In the genomic region with DNA sequence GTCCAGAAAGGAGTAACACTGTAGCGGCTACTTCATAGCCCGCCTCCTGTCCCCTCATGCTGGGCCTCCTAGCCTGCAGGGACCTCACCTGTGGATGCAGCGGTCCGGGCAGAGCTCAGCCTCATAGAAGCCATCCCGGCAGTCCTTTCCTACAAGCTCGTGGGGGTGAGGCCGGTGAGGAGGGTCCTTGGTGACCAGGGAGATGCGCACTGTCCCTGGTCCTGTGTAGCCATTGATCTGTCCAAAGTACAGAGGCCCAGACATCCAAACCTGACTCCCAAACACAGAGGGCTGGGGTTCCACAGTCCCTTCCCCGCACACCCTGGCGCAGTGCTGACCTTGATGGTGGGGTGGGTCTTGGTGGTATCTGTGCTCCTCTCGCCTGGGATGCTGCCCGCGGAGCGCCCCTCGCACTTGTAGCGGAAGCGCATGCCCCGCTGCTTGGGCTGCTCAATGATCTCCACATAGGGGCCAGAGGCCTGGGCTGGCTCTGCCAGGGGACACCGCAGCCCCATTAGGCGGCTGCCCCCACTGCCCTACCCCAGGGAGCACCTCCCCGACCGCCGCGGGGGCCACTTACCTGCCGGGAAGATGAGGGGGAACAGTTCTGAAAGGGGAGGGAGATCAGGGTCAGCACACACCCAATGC, we compare ENCODE assay signal across 1 cellular context.
A peak's percentile ranks its signal among the peaks of the same experiment; 100 is the strongest.
TF ChIP-seq lines count a peak whose summit lies in the region.

No MANE protein-coding gene starts in this region.

TF ChIP-seq in HepG2, 621 proteins besides CTCF, POLR2A, EP300 and RAD21 (continued from another document):
- TF ChIP-seq, protein P1, sequence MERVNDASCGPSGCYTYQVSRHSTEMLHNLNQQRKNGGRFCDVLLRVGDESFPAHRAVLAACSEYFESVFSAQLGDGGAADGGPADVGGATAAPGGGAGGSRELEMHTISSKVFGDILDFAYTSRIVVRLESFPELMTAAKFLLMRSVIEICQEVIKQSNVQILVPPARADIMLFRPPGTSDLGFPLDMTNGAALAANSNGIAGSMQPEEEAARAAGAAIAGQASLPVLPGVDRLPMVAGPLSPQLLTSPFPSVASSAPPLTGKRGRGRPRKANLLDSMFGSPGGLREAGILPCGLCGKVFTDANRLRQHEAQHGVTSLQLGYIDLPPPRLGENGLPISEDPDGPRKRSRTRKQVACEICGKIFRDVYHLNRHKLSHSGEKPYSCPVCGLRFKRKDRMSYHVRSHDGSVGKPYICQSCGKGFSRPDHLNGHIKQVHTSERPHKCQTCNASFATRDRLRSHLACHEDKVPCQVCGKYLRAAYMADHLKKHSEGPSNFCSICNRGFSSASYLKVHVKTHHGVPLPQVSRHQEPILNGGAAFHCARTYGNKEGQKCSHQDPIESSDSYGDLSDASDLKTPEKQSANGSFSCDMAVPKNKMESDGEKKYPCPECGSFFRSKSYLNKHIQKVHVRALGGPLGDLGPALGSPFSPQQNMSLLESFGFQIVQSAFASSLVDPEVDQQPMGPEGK (CRISPR knock-in tag; IDR thresholded peaks at IDR 0.05) = peak; percentile 31; the same call in 1 of the 2 replicates
- TF ChIP-seq AGO2 (optimal IDR thresholded peaks at IDR 0.05; ENCODE audit: low read depth, low read length) (peak; percentile 47), SOX6 (IDR thresholded peaks at IDR 0.05) (no peak), SOX6 (CRISPR knock-in tag; IDR thresholded peaks at IDR 0.05) (peak; percentile 21; the same call in 1 of the 2 replicates), ZNF432 (CRISPR knock-in tag; IDR thresholded peaks at IDR 0.05; ENCODE audit: borderline replicate concordance) (no peak), ZSCAN31 (CRISPR knock-in tag; IDR thresholded peaks at IDR 0.05; ENCODE audit: low read depth) (peak; percentile 63; the same call in 1 of the 2 replicates)
- TF ChIP-seq, protein P2, sequence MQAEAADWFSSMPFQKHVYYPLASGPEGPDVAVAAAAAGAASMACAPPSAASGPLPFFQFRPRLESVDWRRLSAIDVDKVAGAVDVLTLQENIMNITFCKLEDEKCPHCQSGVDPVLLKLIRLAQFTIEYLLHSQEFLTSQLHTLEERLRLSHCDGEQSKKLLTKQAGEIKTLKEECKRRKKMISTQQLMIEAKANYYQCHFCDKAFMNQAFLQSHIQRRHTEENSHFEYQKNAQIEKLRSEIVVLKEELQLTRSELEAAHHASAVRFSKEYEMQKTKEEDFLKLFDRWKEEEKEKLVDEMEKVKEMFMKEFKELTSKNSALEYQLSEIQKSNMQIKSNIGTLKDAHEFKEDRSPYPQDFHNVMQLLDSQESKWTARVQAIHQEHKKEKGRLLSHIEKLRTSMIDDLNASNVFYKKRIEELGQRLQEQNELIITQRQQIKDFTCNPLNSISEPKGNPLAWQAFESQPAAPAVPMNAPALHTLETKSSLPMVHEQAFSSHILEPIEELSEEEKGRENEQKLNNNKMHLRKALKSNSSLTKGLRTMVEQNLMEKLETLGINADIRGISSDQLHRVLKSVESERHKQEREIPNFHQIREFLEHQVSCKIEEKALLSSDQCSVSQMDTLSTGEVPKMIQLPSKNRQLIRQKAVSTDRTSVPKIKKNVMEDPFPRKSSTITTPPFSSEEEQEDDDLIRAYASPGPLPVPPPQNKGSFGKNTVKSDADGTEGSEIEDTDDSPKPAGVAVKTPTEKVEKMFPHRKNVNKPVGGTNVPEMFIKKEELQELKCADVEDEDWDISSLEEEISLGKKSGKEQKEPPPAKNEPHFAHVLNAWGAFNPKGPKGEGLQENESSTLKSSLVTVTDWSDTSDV (CRISPR knock-in tag; IDR thresholded peaks at IDR 0.05) = peak; percentile 24; the same call in 1 of the 2 replicates
- TF ChIP-seq, protein P3, sequence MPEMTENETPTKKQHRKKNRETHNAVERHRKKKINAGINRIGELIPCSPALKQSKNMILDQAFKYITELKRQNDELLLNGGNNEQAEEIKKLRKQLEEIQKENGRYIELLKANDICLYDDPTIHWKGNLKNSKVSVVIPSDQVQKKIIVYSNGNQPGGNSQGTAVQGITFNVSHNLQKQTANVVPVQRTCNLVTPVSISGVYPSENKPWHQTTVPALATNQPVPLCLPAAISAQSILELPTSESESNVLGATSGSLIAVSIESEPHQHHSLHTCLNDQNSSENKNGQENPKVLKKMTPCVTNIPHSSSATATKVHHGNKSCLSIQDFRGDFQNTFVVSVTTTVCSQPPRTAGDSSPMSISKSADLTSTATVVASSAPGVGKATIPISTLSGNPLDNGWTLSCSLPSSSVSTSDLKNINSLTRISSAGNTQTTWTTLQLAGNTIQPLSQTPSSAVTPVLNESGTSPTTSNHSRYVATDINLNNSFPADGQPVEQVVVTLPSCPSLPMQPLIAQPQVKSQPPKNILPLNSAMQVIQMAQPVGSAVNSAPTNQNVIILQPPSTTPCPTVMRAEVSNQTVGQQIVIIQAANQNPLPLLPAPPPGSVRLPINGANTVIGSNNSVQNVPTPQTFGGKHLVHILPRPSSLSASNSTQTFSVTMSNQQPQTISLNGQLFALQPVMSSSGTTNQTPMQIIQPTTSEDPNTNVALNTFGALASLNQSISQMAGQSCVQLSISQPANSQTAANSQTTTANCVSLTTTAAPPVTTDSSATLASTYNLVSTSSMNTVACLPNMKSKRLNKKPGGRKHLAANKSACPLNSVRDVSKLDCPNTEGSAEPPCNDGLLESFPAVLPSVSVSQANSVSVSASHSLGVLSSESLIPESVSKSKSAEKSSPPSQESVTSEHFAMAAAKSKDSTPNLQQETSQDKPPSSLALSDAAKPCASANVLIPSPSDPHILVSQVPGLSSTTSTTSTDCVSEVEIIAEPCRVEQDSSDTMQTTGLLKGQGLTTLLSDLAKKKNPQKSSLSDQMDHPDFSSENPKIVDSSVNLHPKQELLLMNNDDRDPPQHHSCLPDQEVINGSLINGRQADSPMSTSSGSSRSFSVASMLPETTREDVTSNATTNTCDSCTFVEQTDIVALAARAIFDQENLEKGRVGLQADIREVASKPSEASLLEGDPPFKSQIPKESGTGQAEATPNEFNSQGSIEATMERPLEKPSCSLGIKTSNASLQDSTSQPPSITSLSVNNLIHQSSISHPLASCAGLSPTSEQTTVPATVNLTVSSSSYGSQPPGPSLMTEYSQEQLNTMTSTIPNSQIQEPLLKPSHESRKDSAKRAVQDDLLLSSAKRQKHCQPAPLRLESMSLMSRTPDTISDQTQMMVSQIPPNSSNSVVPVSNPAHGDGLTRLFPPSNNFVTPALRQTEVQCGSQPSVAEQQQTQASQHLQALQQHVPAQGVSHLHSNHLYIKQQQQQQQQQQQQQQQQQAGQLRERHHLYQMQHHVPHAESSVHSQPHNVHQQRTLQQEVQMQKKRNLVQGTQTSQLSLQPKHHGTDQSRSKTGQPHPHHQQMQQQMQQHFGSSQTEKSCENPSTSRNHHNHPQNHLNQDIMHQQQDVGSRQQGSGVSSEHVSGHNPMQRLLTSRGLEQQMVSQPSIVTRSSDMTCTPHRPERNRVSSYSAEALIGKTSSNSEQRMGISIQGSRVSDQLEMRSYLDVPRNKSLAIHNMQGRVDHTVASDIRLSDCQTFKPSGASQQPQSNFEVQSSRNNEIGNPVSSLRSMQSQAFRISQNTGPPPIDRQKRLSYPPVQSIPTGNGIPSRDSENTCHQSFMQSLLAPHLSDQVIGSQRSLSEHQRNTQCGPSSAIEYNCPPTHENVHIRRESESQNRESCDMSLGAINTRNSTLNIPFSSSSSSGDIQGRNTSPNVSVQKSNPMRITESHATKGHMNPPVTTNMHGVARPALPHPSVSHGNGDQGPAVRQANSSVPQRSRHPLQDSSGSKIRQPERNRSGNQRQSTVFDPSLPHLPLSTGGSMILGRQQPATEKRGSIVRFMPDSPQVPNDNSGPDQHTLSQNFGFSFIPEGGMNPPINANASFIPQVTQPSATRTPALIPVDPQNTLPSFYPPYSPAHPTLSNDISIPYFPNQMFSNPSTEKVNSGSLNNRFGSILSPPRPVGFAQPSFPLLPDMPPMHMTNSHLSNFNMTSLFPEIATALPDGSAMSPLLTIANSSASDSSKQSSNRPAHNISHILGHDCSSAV (CRISPR knock-in tag; IDR thresholded peaks at IDR 0.05; ENCODE audit: borderline replicate concordance) = no peak
- TF ChIP-seq, protein P4, sequence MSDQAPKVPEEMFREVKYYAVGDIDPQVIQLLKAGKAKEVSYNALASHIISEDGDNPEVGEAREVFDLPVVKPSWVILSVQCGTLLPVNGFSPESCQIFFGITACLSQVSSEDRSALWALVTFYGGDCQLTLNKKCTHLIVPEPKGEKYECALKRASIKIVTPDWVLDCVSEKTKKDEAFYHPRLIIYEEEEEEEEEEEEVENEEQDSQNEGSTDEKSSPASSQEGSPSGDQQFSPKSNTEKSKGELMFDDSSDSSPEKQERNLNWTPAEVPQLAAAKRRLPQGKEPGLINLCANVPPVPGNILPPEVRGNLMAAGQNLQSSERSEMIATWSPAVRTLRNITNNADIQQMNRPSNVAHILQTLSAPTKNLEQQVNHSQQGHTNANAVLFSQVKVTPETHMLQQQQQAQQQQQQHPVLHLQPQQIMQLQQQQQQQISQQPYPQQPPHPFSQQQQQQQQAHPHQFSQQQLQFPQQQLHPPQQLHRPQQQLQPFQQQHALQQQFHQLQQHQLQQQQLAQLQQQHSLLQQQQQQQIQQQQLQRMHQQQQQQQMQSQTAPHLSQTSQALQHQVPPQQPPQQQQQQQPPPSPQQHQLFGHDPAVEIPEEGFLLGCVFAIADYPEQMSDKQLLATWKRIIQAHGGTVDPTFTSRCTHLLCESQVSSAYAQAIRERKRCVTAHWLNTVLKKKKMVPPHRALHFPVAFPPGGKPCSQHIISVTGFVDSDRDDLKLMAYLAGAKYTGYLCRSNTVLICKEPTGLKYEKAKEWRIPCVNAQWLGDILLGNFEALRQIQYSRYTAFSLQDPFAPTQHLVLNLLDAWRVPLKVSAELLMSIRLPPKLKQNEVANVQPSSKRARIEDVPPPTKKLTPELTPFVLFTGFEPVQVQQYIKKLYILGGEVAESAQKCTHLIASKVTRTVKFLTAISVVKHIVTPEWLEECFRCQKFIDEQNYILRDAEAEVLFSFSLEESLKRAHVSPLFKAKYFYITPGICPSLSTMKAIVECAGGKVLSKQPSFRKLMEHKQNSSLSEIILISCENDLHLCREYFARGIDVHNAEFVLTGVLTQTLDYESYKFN (CRISPR knock-in tag; conservative IDR thresholded peaks at IDR 0.05) = peak; percentile 73
